In genomic region chr15:27082526-27082925, GRCh38 we compare ENCODE assay signal across 18 cellular contexts.
A peak's percentile ranks its signal among the peaks of the same experiment; 100 is the strongest.
DNase-seq lines count a peak whose midpoint lies in the region; ATAC-seq and TF ChIP-seq lines count a peak whose summit lies in the region.
"Had no signal": no experiment of that assay in that cellular context is flagged by ENCODE, and none has a peak within 500 bp of the region (broad histone marks: within the 10 kb centered on the region; RNA-seq: fewer than 3 reads in every experiment).

No MANE protein-coding gene starts in this region.

- TF ChIP-seq EP300 in esophagus muscularis mucosa (IDR thresholded peaks at IDR 0.05): no peak

- H3K4me1 ChIP-seq in esophagus muscularis mucosa (no peaks in the 10 kb centered on the region), aorta (ENCODE audit: control insufficient read depth in 1 of 2, insufficient read depth in 2 of 2, low read length in 2 of 2) (no peaks in the 10 kb centered on the region)
- H3K4me1 ChIP-seq: Caco-2 had no signal

- no peaks in the 10 kb centered on the region for H3K36me3 ChIP-seq in esophagus muscularis mucosa
- no peaks in the 10 kb centered on the region for H3K36me3 ChIP-seq in aorta (ENCODE audit: control insufficient read depth in 1 of 2, insufficient read depth in 2 of 2, low read length in 1 of 2)

- H3K27me3 ChIP-seq in esophagus muscularis mucosa: no peaks in the 10 kb centered on the region
- H3K27me3 ChIP-seq in aorta (ENCODE audit: control insufficient read depth in 1 of 2, insufficient read depth in 2 of 2, low read length in 1 of 2): no peaks in the 10 kb centered on the region

- no peak for TF ChIP-seq CTCF in esophagus muscularis mucosa (IDR thresholded peaks at IDR 0.05)

- no peak overlapping the region for H3K4me3 ChIP-seq in esophagus muscularis mucosa
- H3K4me3 ChIP-seq in aorta (ENCODE audit: low read length in 2 of 2): no peak overlapping the region
- H3K4me3 ChIP-seq: GM12878 had no signal

- H3K9me3 ChIP-seq in esophagus muscularis mucosa (no peaks in the 10 kb centered on the region), aorta (ENCODE audit: control insufficient read depth, low read length) (no peaks in the 10 kb centered on the region)
- H3K9me3 ChIP-seq: Caco-2 had no signal

- 49% methylated on average over 8 of the region's 8 CpGs for WGBS in esophagus muscularis mucosa
- 20% methylated on average over 8 of the region's 8 CpGs for WGBS in aorta, 2 donors

- TF ChIP-seq POLR2A in esophagus muscularis mucosa (IDR thresholded peaks at IDR 0.05; ENCODE audit: low read depth): no peak

- ATAC-seq in GM19023 (IDR thresholded peaks at IDR 0.05; ENCODE audit: unreplicated experiment) (no peak), HG02588 (IDR thresholded peaks at IDR 0.05; ENCODE audit: unreplicated experiment) (no peak), aorta (ENCODE audit: low FRiP score) (no peak)
- ATAC-seq: GM12878 had no signal

- DNase-seq in AG08395 (ENCODE audit: low spot score): peak; percentile 7
- peak; percentile 16 for DNase-seq in ELF-1 (ENCODE audit: low read depth, low spot score)
- peak; percentile 30 for DNase-seq in SW480 (ENCODE audit: low spot score)
- DNase-seq in esophagus muscularis mucosa (ENCODE audit: extremely low spot score): peak; percentile 80
- no peak for DNase-seq in activated naive CD4-positive, alpha-beta T cell treated with Interleukin-2 at 50 U/mL for 16 hours
- DNase-seq in aorta: no peak
- DNase-seq: 8988T; Caco-2; CD4-positive, alpha-beta T cell; H9; IMR-90; Kasumi-1; KG1 had no signal

- no peak overlapping the region for H3K27ac ChIP-seq in esophagus muscularis mucosa (replicated peaks in 1 of 4)
- H3K27ac ChIP-seq in aorta (ENCODE audit: low read depth in 1 of 2, low read length in 2 of 2): no peak overlapping the region
- H3K27ac ChIP-seq: C4-2B, HL-60 had no signal

- intact Hi-C loops in esophagus muscularis mucosa (cut with DNase I): no loop called here
- intact Hi-C loops in aorta (cut with DNase I): no loop called here

Comparison
In these comparisons a context has a peak if more than half of its experiments do, and no peak if none do; other contexts are left out.
1. DNase-seq: peak in AG08395 (single experiment), ELF-1 (single experiment), SW480 (single experiment) and esophagus muscularis mucosa (single experiment); none in activated naive CD4-positive, alpha-beta T cell treated with Interleukin-2 at 50 U/mL for 16 hours (single experiment) and aorta (0 of 2).